1 cellular context compared by ENCODE assay signal in the genomic region with DNA sequence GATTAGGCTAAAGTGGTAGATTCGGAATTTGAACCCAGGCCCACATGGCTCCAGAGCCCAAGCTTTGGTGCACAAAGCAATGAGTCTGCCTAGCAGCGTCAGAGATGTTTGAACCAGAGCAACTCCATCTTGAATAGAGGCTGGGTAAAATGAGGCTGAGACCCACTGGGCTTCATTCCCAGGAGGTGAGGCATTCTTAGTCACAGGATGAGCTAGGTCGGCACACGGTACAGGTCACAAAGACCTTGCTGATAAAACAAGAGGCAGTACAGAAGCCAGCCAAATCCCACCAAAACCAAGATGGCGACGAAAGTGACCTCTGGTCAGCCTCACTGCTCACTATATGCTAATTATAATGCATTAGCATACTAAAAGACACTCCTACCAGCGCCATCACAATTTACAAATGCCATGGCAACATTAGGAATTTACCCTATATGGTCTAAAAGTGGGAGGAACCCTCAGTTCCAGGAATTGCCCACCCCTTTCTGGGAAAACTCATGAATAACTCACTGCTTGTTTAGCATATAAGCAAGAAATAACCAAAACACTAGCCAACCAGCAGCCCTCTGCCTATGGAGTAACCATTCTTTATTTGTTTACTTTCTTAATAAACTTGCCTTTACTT.
TF ChIP-seq lines count a peak whose summit lies in the region.

No MANE protein-coding gene starts in this region.

TF ChIP-seq in K562, 482 proteins besides CTCF, POLR2A, EP300 and RAD21 (continued from another document and continues in another):
- TF ChIP-seq, protein P1, sequence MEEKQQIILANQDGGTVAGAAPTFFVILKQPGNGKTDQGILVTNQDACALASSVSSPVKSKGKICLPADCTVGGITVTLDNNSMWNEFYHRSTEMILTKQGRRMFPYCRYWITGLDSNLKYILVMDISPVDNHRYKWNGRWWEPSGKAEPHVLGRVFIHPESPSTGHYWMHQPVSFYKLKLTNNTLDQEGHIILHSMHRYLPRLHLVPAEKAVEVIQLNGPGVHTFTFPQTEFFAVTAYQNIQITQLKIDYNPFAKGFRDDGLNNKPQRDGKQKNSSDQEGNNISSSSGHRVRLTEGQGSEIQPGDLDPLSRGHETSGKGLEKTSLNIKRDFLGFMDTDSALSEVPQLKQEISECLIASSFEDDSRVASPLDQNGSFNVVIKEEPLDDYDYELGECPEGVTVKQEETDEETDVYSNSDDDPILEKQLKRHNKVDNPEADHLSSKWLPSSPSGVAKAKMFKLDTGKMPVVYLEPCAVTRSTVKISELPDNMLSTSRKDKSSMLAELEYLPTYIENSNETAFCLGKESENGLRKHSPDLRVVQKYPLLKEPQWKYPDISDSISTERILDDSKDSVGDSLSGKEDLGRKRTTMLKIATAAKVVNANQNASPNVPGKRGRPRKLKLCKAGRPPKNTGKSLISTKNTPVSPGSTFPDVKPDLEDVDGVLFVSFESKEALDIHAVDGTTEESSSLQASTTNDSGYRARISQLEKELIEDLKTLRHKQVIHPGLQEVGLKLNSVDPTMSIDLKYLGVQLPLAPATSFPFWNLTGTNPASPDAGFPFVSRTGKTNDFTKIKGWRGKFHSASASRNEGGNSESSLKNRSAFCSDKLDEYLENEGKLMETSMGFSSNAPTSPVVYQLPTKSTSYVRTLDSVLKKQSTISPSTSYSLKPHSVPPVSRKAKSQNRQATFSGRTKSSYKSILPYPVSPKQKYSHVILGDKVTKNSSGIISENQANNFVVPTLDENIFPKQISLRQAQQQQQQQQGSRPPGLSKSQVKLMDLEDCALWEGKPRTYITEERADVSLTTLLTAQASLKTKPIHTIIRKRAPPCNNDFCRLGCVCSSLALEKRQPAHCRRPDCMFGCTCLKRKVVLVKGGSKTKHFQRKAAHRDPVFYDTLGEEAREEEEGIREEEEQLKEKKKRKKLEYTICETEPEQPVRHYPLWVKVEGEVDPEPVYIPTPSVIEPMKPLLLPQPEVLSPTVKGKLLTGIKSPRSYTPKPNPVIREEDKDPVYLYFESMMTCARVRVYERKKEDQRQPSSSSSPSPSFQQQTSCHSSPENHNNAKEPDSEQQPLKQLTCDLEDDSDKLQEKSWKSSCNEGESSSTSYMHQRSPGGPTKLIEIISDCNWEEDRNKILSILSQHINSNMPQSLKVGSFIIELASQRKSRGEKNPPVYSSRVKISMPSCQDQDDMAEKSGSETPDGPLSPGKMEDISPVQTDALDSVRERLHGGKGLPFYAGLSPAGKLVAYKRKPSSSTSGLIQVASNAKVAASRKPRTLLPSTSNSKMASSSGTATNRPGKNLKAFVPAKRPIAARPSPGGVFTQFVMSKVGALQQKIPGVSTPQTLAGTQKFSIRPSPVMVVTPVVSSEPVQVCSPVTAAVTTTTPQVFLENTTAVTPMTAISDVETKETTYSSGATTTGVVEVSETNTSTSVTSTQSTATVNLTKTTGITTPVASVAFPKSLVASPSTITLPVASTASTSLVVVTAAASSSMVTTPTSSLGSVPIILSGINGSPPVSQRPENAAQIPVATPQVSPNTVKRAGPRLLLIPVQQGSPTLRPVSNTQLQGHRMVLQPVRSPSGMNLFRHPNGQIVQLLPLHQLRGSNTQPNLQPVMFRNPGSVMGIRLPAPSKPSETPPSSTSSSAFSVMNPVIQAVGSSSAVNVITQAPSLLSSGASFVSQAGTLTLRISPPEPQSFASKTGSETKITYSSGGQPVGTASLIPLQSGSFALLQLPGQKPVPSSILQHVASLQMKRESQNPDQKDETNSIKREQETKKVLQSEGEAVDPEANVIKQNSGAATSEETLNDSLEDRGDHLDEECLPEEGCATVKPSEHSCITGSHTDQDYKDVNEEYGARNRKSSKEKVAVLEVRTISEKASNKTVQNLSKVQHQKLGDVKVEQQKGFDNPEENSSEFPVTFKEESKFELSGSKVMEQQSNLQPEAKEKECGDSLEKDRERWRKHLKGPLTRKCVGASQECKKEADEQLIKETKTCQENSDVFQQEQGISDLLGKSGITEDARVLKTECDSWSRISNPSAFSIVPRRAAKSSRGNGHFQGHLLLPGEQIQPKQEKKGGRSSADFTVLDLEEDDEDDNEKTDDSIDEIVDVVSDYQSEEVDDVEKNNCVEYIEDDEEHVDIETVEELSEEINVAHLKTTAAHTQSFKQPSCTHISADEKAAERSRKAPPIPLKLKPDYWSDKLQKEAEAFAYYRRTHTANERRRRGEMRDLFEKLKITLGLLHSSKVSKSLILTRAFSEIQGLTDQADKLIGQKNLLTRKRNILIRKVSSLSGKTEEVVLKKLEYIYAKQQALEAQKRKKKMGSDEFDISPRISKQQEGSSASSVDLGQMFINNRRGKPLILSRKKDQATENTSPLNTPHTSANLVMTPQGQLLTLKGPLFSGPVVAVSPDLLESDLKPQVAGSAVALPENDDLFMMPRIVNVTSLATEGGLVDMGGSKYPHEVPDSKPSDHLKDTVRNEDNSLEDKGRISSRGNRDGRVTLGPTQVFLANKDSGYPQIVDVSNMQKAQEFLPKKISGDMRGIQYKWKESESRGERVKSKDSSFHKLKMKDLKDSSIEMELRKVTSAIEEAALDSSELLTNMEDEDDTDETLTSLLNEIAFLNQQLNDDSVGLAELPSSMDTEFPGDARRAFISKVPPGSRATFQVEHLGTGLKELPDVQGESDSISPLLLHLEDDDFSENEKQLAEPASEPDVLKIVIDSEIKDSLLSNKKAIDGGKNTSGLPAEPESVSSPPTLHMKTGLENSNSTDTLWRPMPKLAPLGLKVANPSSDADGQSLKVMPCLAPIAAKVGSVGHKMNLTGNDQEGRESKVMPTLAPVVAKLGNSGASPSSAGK (IDR thresholded peaks at IDR 0.05) = no peak
- TF ChIP-seq HMG20A (CRISPR knock-in tag; conservative IDR thresholded peaks at IDR 0.05) = no peak
- TF ChIP-seq, protein P2, sequence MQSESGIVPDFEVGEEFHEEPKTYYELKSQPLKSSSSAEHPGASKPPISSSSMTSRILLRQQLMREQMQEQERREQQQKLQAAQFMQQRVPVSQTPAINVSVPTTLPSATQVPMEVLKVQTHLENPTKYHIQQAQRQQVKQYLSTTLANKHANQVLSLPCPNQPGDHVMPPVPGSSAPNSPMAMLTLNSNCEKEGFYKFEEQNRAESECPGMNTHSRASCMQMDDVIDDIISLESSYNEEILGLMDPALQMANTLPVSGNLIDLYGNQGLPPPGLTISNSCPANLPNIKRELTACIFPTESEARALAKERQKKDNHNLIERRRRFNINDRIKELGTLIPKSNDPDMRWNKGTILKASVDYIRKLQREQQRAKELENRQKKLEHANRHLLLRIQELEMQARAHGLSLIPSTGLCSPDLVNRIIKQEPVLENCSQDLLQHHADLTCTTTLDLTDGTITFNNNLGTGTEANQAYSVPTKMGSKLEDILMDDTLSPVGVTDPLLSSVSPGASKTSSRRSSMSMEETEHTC (IDR thresholded peaks at IDR 0.05) = no peak
- no peak for TF ChIP-seq TBL1XR1 (IDR thresholded peaks at IDR 0.05; ENCODE audit: low read length in 2 of 2)
- TF ChIP-seq, protein P3, sequence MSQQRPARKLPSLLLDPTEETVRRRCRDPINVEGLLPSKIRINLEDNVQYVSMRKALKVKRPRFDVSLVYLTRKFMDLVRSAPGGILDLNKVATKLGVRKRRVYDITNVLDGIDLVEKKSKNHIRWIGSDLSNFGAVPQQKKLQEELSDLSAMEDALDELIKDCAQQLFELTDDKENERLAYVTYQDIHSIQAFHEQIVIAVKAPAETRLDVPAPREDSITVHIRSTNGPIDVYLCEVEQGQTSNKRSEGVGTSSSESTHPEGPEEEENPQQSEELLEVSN (IDR thresholded peaks at IDR 0.05; ENCODE audit: borderline replicate concordance in 1 of 2, extremely low read depth in 1 of 2, insufficient read depth in 1 of 2, insufficient read length in 1 of 2, low read depth in 1 of 2, low read length in 1 of 2, poor library complexity in 1 of 2, severe bottlenecking in 1 of 2) = no peak
- TF ChIP-seq CREB1 (IDR thresholded peaks at IDR 0.05) = no peak
- TF ChIP-seq CREB1 (CRISPR knock-in tag; IDR thresholded peaks at IDR 0.05) = no peak
- TF ChIP-seq, protein P4, sequence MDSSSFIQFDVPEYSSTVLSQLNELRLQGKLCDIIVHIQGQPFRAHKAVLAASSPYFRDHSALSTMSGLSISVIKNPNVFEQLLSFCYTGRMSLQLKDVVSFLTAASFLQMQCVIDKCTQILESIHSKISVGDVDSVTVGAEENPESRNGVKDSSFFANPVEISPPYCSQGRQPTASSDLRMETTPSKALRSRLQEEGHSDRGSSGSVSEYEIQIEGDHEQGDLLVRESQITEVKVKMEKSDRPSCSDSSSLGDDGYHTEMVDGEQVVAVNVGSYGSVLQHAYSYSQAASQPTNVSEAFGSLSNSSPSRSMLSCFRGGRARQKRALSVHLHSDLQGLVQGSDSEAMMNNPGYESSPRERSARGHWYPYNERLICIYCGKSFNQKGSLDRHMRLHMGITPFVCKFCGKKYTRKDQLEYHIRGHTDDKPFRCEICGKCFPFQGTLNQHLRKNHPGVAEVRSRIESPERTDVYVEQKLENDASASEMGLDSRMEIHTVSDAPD (CRISPR knock-in tag; IDR thresholded peaks at IDR 0.05) = peak; percentile 78; the same call in 1 of the 2 replicates
- TF ChIP-seq TAF7 (tag; IDR thresholded peaks at IDR 0.05) = peak; percentile 39; the same call in 1 of the 2 replicates
- no peak for TF ChIP-seq ZBTB1 (CRISPR knock-in tag; IDR thresholded peaks at IDR 0.05; ENCODE audit: borderline replicate concordance, low read depth)
- peak; percentile 80 for TF ChIP-seq ZKSCAN8 (CRISPR knock-in tag; IDR thresholded peaks at IDR 0.05)
- no peak for TF ChIP-seq PHF8 (IDR thresholded peaks at IDR 0.05; ENCODE audit: borderline replicate concordance, low read length)
- TF ChIP-seq PCBP2 (IDR thresholded peaks at IDR 0.05; ENCODE audit: low read depth, low read length, poor library complexity, severe bottlenecking) = no peak
- TF ChIP-seq NFIX (CRISPR knock-in tag; IDR thresholded peaks at IDR 0.05; ENCODE audit: low read depth) = no peak
- no peak for TF ChIP-seq GATAD2A (IDR thresholded peaks at IDR 0.05)
- no peak for TF ChIP-seq ZNF695 (CRISPR knock-in tag; IDR thresholded peaks at IDR 0.05)
- no peak for TF ChIP-seq ZNF134 (CRISPR knock-in tag; conservative IDR thresholded peaks at IDR 0.05)
- TF ChIP-seq, protein P5, sequence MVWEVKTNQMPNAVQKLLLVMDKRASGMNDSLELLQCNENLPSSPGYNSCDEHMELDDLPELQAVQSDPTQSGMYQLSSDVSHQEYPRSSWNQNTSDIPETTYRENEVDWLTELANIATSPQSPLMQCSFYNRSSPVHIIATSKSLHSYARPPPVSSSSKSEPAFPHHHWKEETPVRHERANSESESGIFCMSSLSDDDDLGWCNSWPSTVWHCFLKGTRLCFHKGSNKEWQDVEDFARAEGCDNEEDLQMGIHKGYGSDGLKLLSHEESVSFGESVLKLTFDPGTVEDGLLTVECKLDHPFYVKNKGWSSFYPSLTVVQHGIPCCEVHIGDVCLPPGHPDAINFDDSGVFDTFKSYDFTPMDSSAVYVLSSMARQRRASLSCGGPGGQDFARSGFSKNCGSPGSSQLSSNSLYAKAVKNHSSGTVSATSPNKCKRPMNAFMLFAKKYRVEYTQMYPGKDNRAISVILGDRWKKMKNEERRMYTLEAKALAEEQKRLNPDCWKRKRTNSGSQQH (CRISPR knock-in tag; IDR thresholded peaks at IDR 0.05) = no peak
- TF ChIP-seq ILF3 (IDR thresholded peaks at IDR 0.05; ENCODE audit: borderline replicate concordance) = no peak
- TF ChIP-seq CBFA2T3 (IDR thresholded peaks at IDR 0.05) = no peak
- no peak for TF ChIP-seq XRCC4 (IDR thresholded peaks at IDR 0.05; ENCODE audit: extremely low read depth, insufficient read depth, insufficient read length)
- TF ChIP-seq, protein P6, sequence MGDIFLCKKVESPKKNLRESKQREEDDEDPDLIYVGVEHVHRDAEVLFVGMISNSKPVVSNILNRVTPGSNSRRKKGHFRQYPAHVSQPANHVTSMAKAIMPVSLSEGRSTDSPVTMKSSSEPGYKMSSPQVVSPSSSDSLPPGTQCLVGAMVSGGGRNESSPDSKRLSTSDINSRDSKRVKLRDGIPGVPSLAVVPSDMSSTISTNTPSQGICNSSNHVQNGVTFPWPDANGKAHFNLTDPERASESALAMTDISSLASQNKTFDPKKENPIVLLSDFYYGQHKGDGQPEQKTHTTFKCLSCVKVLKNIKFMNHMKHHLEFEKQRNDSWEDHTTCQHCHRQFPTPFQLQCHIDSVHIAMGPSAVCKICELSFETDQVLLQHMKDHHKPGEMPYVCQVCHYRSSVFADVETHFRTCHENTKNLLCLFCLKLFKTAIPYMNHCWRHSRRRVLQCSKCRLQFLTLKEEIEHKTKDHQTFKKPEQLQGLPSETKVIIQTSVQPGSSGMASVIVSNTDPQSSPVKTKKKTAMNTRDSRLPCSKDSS (IDR thresholded peaks at IDR 0.05; ENCODE audit: low read depth, partially characterized antibody) = no peak
- TF ChIP-seq, protein P7, sequence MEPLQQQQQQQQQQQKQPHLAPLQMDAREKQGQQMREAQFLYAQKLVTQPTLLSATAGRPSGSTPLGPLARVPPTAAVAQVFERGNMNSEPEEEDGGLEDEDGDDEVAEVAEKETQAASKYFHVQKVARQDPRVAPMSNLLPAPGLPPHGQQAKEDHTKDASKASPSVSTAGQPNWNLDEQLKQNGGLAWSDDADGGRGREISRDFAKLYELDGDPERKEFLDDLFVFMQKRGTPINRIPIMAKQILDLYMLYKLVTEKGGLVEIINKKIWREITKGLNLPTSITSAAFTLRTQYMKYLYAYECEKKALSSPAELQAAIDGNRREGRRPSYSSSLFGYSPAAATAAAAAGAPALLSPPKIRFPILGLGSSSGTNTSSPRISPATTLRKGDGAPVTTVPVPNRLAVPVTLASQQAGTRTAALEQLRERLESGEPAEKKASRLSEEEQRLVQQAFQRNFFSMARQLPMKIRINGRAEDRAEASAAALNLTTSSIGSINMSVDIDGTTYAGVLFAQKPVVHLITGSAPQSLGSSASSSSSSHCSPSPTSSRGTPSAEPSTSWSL (CRISPR knock-in tag; IDR thresholded peaks at IDR 0.05; ENCODE audit: borderline replicate concordance) = no peak
- TF ChIP-seq NR1H2 (CRISPR knock-in tag; IDR thresholded peaks at IDR 0.05) = no peak
- TF ChIP-seq PRPF4 (IDR thresholded peaks at IDR 0.05; ENCODE audit: insufficient read depth, low read depth, low read length, poor library complexity, severe bottlenecking) = no peak
- TF ChIP-seq, protein P8, sequence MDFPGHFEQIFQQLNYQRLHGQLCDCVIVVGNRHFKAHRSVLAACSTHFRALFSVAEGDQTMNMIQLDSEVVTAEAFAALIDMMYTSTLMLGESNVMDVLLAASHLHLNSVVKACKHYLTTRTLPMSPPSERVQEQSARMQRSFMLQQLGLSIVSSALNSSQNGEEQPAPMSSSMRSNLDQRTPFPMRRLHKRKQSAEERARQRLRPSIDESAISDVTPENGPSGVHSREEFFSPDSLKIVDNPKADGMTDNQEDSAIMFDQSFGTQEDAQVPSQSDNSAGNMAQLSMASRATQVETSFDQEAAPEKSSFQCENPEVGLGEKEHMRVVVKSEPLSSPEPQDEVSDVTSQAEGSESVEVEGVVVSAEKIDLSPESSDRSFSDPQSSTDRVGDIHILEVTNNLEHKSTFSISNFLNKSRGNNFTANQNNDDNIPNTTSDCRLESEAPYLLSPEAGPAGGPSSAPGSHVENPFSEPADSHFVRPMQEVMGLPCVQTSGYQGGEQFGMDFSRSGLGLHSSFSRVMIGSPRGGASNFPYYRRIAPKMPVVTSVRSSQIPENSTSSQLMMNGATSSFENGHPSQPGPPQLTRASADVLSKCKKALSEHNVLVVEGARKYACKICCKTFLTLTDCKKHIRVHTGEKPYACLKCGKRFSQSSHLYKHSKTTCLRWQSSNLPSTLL (IDR thresholded peaks at IDR 0.05) = no peak
- TF ChIP-seq TAF15 (IDR thresholded peaks at IDR 0.05; ENCODE audit: low read depth, low read length) = no peak
